In genomic region chr12:119916111-119916510, GRCh38 we compare ENCODE assay signal across 23 cellular contexts. TPM values are rescaled to one million over a fixed set of nuclear protein-coding genes. Genes with fewer than 3 reads are reported as not detected.
DNase-seq lines count a peak whose midpoint lies in the region; ATAC-seq and TF ChIP-seq lines count a peak whose summit lies in the region.
"Had no signal": no experiment of that assay in that cellular context is flagged by ENCODE, and none has a peak within 500 bp of the region (broad histone marks: within the 10 kb centered on the region; RNA-seq: fewer than 3 reads in every experiment).

No MANE protein-coding gene starts in this region.

- no peak overlapping the region for H3K9ac ChIP-seq in PC-3 (ENCODE audit: low read length)
- H3K9ac ChIP-seq in neuronal stem cell (ENCODE audit: low read depth, low read length, poor library complexity) = no peak overlapping the region
- H3K9ac ChIP-seq: BLaER1 had no signal

- POLR2A ChIA-PET in PC-3 (lab: Charles Lee; ENCODE audit: unreplicated experiment) = interaction anchor here (0.6 kb wide), 1 partner anchor 187 kb away, joined by 4 read pairs; no protein-coding TSS in a partner anchor

- no peak overlapping the region for H2AK5ac ChIP-seq in neuronal stem cell (ENCODE audit: low read depth, low read length)

- peaks cover 7% of the 10 kb centered on the region; the same call in 1 of the 2 replicates for H3K4me1 ChIP-seq in PC-3 (ENCODE audit: insufficient read depth, low read length)
- H3K4me1 ChIP-seq in neuronal stem cell (ENCODE audit: control insufficient read depth in 2 of 2, insufficient read depth in 1 of 2, low read depth in 1 of 2, low read length in 2 of 2) = no peaks in the 10 kb centered on the region
- H3K4me1 ChIP-seq: BE2C, BLaER1 had no signal

- H3K36me3 Mint-ChIP-seq in activated naive CD8-positive, alpha-beta T cell treated with anti-CD3 and anti-CD28 coated beads for 36 hours = no peaks in the 10 kb centered on the region
- H3K36me3 Mint-ChIP-seq: CD14-positive monocyte; CD4-positive, alpha-beta memory T cell; CD4-positive, CD25-positive, alpha-beta regulatory T cell; CD8-positive, alpha-beta memory T cell had no signal

- ATAC-seq in PC-3 (no peak; the same call in 1 of the 2 replicates), GM19463 (IDR thresholded peaks at IDR 0.05; ENCODE audit: unreplicated experiment) (no peak)
- ATAC-seq: GM12878 had no signal

- no peaks in the 10 kb centered on the region for H3K79me2 ChIP-seq in PC-3 (ENCODE audit: low read length)

- H4K91ac ChIP-seq in neuronal stem cell (ENCODE audit: low read depth, low read length, poor library complexity) = no peak overlapping the region

- H3K27me3 Mint-ChIP-seq in activated naive CD8-positive, alpha-beta T cell treated with anti-CD3 and anti-CD28 coated beads for 36 hours = peaks cover 4% of the 10 kb centered on the region

- H3K27ac ChIP-seq in PC-3 (ENCODE audit: low read length) (no peak overlapping the region), neuronal stem cell (replicated peaks; ENCODE audit: low read length) (no peak overlapping the region)
- H3K27ac ChIP-seq: BLaER1 had no signal

- H3K14ac ChIP-seq in neuronal stem cell (ENCODE audit: low read length) = peak overlapping the region; percentile 56

- H3K9me3 ChIP-seq in PC-3 (ENCODE audit: low read length) (no peaks in the 10 kb centered on the region), neuronal stem cell (replicated peaks in 1 of 2; ENCODE audit: control insufficient read depth in 2 of 2, insufficient read depth in 1 of 2, low read depth in 1 of 2, low read length in 2 of 2) (no peaks in the 10 kb centered on the region)
- H3K9me3 ChIP-seq: BE2C, BLaER1 had no signal

- H3K27me3 ChIP-seq in PC-3 (ENCODE audit: low read length) (no peaks in the 10 kb centered on the region), neuronal stem cell (ENCODE audit: control insufficient read depth in 3 of 3, insufficient read depth in 3 of 3, low read depth in 1 of 3, low read length in 3 of 3) (no peaks in the 10 kb centered on the region)
- H3K27me3 ChIP-seq: BE2C, BLaER1 had no signal

- H3K4me2 ChIP-seq in PC-3 (ENCODE audit: low read length) (no peak overlapping the region), neuronal stem cell (ENCODE audit: insufficient read depth, low read length, poor library complexity, severe bottlenecking) (no peak overlapping the region)
- H3K4me2 ChIP-seq: BLaER1 had no signal

- no peaks in the 10 kb centered on the region for H3F3A ChIP-seq in PC-3 (ENCODE audit: low read length, unreplicated experiment)

- H2AFZ ChIP-seq in PC-3 (ENCODE audit: low read length) = no peak overlapping the region
- no peak overlapping the region for H2AFZ ChIP-seq in neuronal stem cell (ENCODE audit: low read length)

- no peak overlapping the region for H3K4me3 Mint-ChIP-seq in activated naive CD8-positive, alpha-beta T cell treated with anti-CD3 and anti-CD28 coated beads for 36 hours
- H3K4me3 Mint-ChIP-seq: CD14-positive monocyte; CD4-positive, alpha-beta memory T cell; CD4-positive, CD25-positive, alpha-beta regulatory T cell; CD8-positive, alpha-beta memory T cell had no signal

- no peak overlapping the region for H2BK120ac ChIP-seq in neuronal stem cell (ENCODE audit: low read depth, low read length)

- no TSS peak for BruUV-seq in PC-3 (replicated peaks; lab: Mats Ljungman, UMichigan)

- no CpG with 5 or more reads among the region's 7 CpGs for WGBS in neuronal stem cell (ENCODE audit: extremely low coverage in 2 of 2, insufficient read length in 2 of 2, insufficient replicate concordance in 1 of 2), 2 donors

- TF ChIP-seq CTCF in PC-3 (conservative IDR thresholded peaks at IDR 0.05; ENCODE audit: low read depth, low read length) = no peak

- intact Hi-C loops in PC-3 (cut with micrococcal nuclease) = no loop called here

- no peak overlapping the region for H4K8ac ChIP-seq in neuronal stem cell (ENCODE audit: low read depth, low read length)

- no peaks in the 10 kb centered on the region for H3K4me1 Mint-ChIP-seq in activated naive CD8-positive, alpha-beta T cell treated with anti-CD3 and anti-CD28 coated beads for 36 hours
- H3K4me1 Mint-ChIP-seq: CD14-positive monocyte; CD4-positive, alpha-beta memory T cell; CD4-positive, CD25-positive, alpha-beta regulatory T cell; CD8-positive, alpha-beta memory T cell had no signal

- no peak overlapping the region for H3K27ac Mint-ChIP-seq in activated naive CD8-positive, alpha-beta T cell treated with anti-CD3 and anti-CD28 coated beads for 36 hours
- H3K27ac Mint-ChIP-seq: CD14-positive monocyte; CD4-positive, alpha-beta memory T cell; CD4-positive, CD25-positive, alpha-beta regulatory T cell; CD8-positive, alpha-beta memory T cell had no signal

- no peak overlapping the region for H2BK5ac ChIP-seq in neuronal stem cell (ENCODE audit: low read length)

- H3K23ac ChIP-seq in neuronal stem cell (ENCODE audit: low read depth, low read length, poor library complexity) = no peak overlapping the region

- no peaks in the 10 kb centered on the region for H3K9me3 Mint-ChIP-seq in activated naive CD8-positive, alpha-beta T cell treated with anti-CD3 and anti-CD28 coated beads for 36 hours
- H3K9me3 Mint-ChIP-seq: CD4-positive, alpha-beta memory T cell; CD4-positive, CD25-positive, alpha-beta regulatory T cell; CD8-positive, alpha-beta memory T cell had no signal

- H4K20me1 ChIP-seq in PC-3 (ENCODE audit: low read length) = no peaks in the 10 kb centered on the region
- H4K20me1 ChIP-seq: BLaER1 had no signal

- peak; percentile 33 for DNase-seq in PC-3
- DNase-seq in SK-MEL-5 (ENCODE audit: low read depth, low spot score) = peak; percentile 92
- DNase-seq in neuronal stem cell (ENCODE audit: low spot score) = no peak
- no peak for DNase-seq in NCI-H1417 (lab: John Stamatoyannopoulos, UW)
- no peak for DNase-seq in GOT3 (lab: John Stamatoyannopoulos, UW)
- no peak for DNase-seq in activated naive CD8-positive, alpha-beta T cell treated with anti-CD3 and anti-CD28 coated beads for 36 hours
- DNase-seq: 8988T; ACHN; BE2C; C1 segment of cervical spinal cord; CD4-positive, alpha-beta memory T cell; CD4-positive, CD25-positive, alpha-beta regulatory T cell; CD8-positive, alpha-beta memory T cell; COR-L47; DMS 273 treated with DMSO at 0.1 percent for 48 hours; DMS79; DND-41; EL; GDM1 had no signal

- no peak overlapping the region for H2BK12ac ChIP-seq in neuronal stem cell (ENCODE audit: low read length)

- H2BK15ac ChIP-seq in neuronal stem cell (ENCODE audit: low read length) = no peak overlapping the region

- H3K4me3 ChIP-seq in PC-3 (ENCODE audit: low read length) (no peak overlapping the region), neuronal stem cell (ENCODE audit: low read length in 2 of 2) (no peak overlapping the region)
- H3K4me3 ChIP-seq: BLaER1, GM12878 had no signal

- in situ Hi-C loops in SK-MEL-5 (cut with HindIII; ENCODE audit: low pct_unique_long_range_greater_than_20kb, low sequenced_read_pairs) = no loop called here

- no peak overlapping the region for H3K4ac ChIP-seq in neuronal stem cell (ENCODE audit: low read length)

- H3K9me2 ChIP-seq in PC-3 (replicated peaks; ENCODE audit: low read length) = no peaks in the 10 kb centered on the region

- H3K18ac ChIP-seq in neuronal stem cell (ENCODE audit: low read length) = no peak overlapping the region

- H3K36me3 ChIP-seq in PC-3 (ENCODE audit: low read depth, low read length) (no peaks in the 10 kb centered on the region), neuronal stem cell (replicated peaks in 1 of 2; ENCODE audit: control insufficient read depth in 2 of 2, insufficient read depth in 2 of 2, low read length in 2 of 2) (no peaks in the 10 kb centered on the region)
- H3K36me3 ChIP-seq: BE2C, BLaER1 had no signal

- CTCF ChIA-PET in PC-3 (lab: Charles Lee) = no interaction called here

- no peaks in the 10 kb centered on the region for H3K79me1 ChIP-seq in neuronal stem cell (ENCODE audit: low read depth, low read length)

RNA-seq across cellular contexts. Expression of gene CIT, which starts 39.0 kb away (rescaled TPM):
- 58.9 and 112 TPM in 2 replicates for total RNA-seq in PC-3 (2014; rRNA removed)
- total RNA-seq in SK-MEL-5 (2014; rRNA removed; shearing (Covaris generic)) = 34.3 and 47.6 TPM in 2 replicates
- polyA plus RNA-seq in SK-MEL-5 (2015; cell fraction: cytosol; rRNA removed) = 53.7 and 82.1 TPM in 2 replicates
- 158 and 199 TPM in 2 replicates for polyA plus RNA-seq in SK-MEL-5 (2015; cell fraction: nucleus; rRNA removed)
- polyA plus RNA-seq in neuronal stem cell (2013, experiment 1 of 2) = 26.8 TPM
- polyA plus RNA-seq in neuronal stem cell (2013, experiment 2 of 2) = 28.7 TPM
- total RNA-seq in activated naive CD8-positive, alpha-beta T cell treated with anti-CD3 and anti-CD28 coated beads for 36 hours = 10 to 100 TPM; 41.8 to 42.4 TPM
- polyA plus RNA-seq: CD14-positive monocyte had no signal

Comparison
In these comparisons a context has a peak if more than half of its experiments do, and no peak if none do; other contexts are left out.
1. DNase-seq: peak in PC-3 (single experiment) and SK-MEL-5 (single experiment); none in neuronal stem cell (single experiment), NCI-H1417 (0 of 3), GOT3 (single experiment) and activated naive CD8-positive, alpha-beta T cell treated with anti-CD3 and anti-CD28 coated beads for 36 hours (single experiment).